Comparison of ENCODE assay signal across 8 cellular contexts in the genomic region with DNA sequence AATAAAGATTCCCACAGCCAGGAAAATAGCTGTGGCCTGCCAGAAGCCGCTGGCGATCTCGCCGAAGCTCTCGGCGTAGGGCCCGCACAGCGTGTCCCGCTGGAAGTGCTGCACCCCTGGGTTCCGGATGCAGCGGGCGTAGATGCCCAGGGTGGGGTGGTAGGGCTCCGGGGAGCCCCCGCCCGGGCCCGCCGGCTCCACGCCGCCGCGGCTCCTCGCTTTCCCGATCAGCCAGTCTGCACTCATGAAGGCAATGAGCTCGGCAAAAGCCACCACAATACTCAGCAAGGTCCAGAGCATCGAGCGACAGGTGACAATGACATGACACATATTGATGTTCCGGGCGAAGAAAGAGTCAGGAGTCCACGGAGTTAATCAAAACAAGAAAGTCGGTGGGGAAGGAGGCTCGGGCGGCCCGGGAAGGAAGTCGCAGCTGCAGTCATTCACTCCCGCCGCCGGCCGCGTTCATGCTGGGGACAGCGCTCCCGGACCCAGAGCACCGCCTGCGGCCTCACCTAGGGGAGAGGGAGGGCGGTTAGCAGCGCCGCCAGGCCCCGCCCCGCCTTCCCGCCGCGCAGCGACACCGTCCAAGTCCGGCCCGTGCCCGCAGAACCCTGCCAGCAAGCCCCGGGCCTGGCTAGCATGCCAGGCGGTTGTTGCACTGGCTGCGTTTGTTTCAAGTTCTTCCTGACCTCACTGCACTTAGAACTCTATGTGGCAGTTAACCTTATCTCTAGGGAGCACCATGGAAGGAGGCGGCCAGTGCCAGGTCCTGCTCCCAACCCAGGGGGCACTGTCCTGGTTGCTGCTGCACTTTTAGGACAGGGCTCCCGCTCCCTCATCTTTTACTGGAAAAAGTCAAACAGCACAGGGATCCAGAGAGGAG.
DNase-seq lines count a peak whose midpoint lies in the region; ATAC-seq and TF ChIP-seq lines count a peak whose summit lies in the region.

No MANE protein-coding gene starts in this region.

- no peaks in the 10 kb centered on the region for H3K9me3 ChIP-seq in lower lobe of right lung

- TF ChIP-seq CTCF in BJ (IDR thresholded peaks at IDR 0.05; ENCODE audit: insufficient read depth, low read depth, low read length) = peak; percentile 24
- no peak; the same call in 1 of the 2 replicates for TF ChIP-seq CTCF in VCaP (conservative IDR thresholded peaks at IDR 0.05)
- TF ChIP-seq CTCF in lower lobe of right lung (IDR thresholded peaks at IDR 0.05) = peak; percentile 39

- peaks cover 57% of the 10 kb centered on the region for H3K4me1 ChIP-seq in lower lobe of right lung

- ATAC-seq in HG03457 (IDR thresholded peaks at IDR 0.05; ENCODE audit: unreplicated experiment) (peak; percentile 52), lower lobe of right lung (peak; percentile 94)

- H3K27me3 ChIP-seq in BJ (ENCODE audit: control insufficient read depth, insufficient read depth, low read length) = no peaks in the 10 kb centered on the region
- no peaks in the 10 kb centered on the region for H3K27me3 ChIP-seq in lower lobe of right lung (ENCODE audit: low read depth)

- intact Hi-C loops in lower lobe of right lung (cut with DNase I) = no loop called here

- H3K27ac ChIP-seq in VCaP (peak overlapping the region; percentile 38), cingulate gyrus (ENCODE audit: low read depth, low read length) (peak overlapping the region; percentile 72), lower lobe of right lung (peak overlapping the region; percentile 76)

- H3K36me3 ChIP-seq in BJ (ENCODE audit: control insufficient read depth, insufficient read depth, low read length) = no peaks in the 10 kb centered on the region
- H3K36me3 ChIP-seq in lower lobe of right lung = no peaks in the 10 kb centered on the region

- peak overlapping the region; percentile 23 for H3K4me3 ChIP-seq in BJ (ENCODE audit: low read depth, low read length)
- peak overlapping the region; percentile 63 for H3K4me3 ChIP-seq in lower lobe of right lung

- POLR2A ChIA-PET in BJ (lab: Charles Lee) = interaction anchor here (0.7 kb wide), 1 partner anchor 217 kb away, joined by 5 read pairs; no protein-coding TSS in a partner anchor

- CTCF ChIA-PET in BJ (lab: Yijun Ruan, JAX) = interaction anchor here (1.1 to 1.6 kb wide), 2 partner anchors 27 to 42 kb away, joined by 3 to 6 read pairs; no protein-coding TSS in a partner anchor

- no peak for DNase-seq in BJ (ENCODE audit: low read depth)
- peak; percentile 67 for DNase-seq in GM19238 (ENCODE audit: insufficient read length, low spot score)
- peak; percentile 87 for DNase-seq in lower lobe of right lung
- peak; percentile 57 for DNase-seq in stimulated activated CD8-positive, alpha-beta memory T cell treated with anti-CD3 and anti-CD28 coated beads, Interleukin-4, amount 100 ng/mL, for 48 hours
- no peak for DNase-seq in HCEC 1CT

Comparison
In these comparisons a context has a peak if more than half of its experiments do, and no peak if none do; other contexts are left out.
1. DNase-seq: peak in GM19238 (single experiment), lower lobe of right lung (single experiment) and stimulated activated CD8-positive, alpha-beta memory T cell treated with anti-CD3 and anti-CD28 coated beads, Interleukin-4, amount 100 ng/mL, for 48 hours (single experiment); none in BJ (single experiment) and HCEC 1CT (single experiment).
2. Peak in every context shown above with its lines, with median percentiles within 50 percentile points of each other: H3K27ac ChIP-seq.